Comparison of ENCODE assay signal across 1 cellular context in genomic region chr3:9373443-9373842, GRCh38.
TF ChIP-seq lines count a peak whose summit lies in the region.

No MANE protein-coding gene starts in this region.

TF ChIP-seq in GM12878, 131 proteins besides CTCF, POLR2A, EP300 and RAD21:
- TF ChIP-seq ZNF687 (IDR thresholded peaks at IDR 0.05) (no peak), RUNX3 (IDR thresholded peaks at IDR 0.05; ENCODE audit: low read length) (peak; percentile 9; the same call in 1 of the 2 replicates), ZBED1 (IDR thresholded peaks at IDR 0.05; ENCODE audit: borderline replicate concordance) (no peak), NR2F1 (conservative IDR thresholded peaks at IDR 0.05) (no peak), TBL1XR1 (IDR thresholded peaks at IDR 0.05; ENCODE audit: low read depth, low read length) (no peak)
